30 cellular contexts compared by ENCODE assay signal in genomic region chr16:66600484-66600883, GRCh38. TPM values are rescaled to one million over a fixed set of nuclear protein-coding genes. Genes with fewer than 3 reads are reported as not detected.
"Had no signal": no experiment of that assay in that cellular context is flagged by ENCODE, and none has a peak within 500 bp of the region (broad histone marks: within the 10 kb centered on the region; RNA-seq: fewer than 3 reads in every experiment).

No MANE protein-coding gene starts in this region.

- H3K9me3 Mint-ChIP-seq: activated CD4-positive, alpha-beta T cell treated with anti-CD3 and anti-CD28 coated beads, Interleukin-2, amount 10 ng/mL, durations not matched to agents 24 days and 14 days; neural progenitor cell had no signal

- H3K27ac Mint-ChIP-seq: neural progenitor cell; T-helper 1 cell treated with Interleukin-12 subunit alpha and Interleukin-12 subunit beta and Interleukin-4 antibody, amounts not matched to agents 30 μg/mL and 1 μg/mL, for 36 hours had no signal

- H3K9me3 ChIP-seq: gastroesophageal sphincter, right atrium auricular region, thoracic aorta had no signal

- H3K36me3 Mint-ChIP-seq: neural progenitor cell had no signal

- H3K27me3 ChIP-seq: brain microvascular endothelial cell, dorsolateral prefrontal cortex, hepatocyte, neural progenitor cell, right atrium auricular region had no signal

- H3K4me3 Mint-ChIP-seq: activated CD4-positive, alpha-beta T cell treated with anti-CD3 and anti-CD28 coated beads, Interleukin-2, amount 10 ng/mL, durations not matched to agents 24 days and 14 days; neural progenitor cell; T-helper 1 cell treated with Interleukin-12 subunit alpha and Interleukin-12 subunit beta and Interleukin-4 antibody, amounts not matched to agents 30 μg/mL and 1 μg/mL, for 36 hours had no signal

- ATAC-seq: gastroesophageal sphincter; left cardiac atrium; stimulated activated naive CD8-positive, alpha-beta T cell treated with anti-CD3 and anti-CD28 coated beads, Interleukin-15, Interleukin-2, amounts not matched to agents 100 U/mL and 50 U/mL, for 24 hours had no signal

- H3K27ac ChIP-seq: brain microvascular endothelial cell, coronary artery, dorsolateral prefrontal cortex, gastroesophageal sphincter, neural progenitor cell, right atrium auricular region, thoracic aorta had no signal

- DNase-seq: activated CD4-positive, alpha-beta T cell treated with anti-CD3 and anti-CD28 coated beads, Interleukin-2, amount 10 ng/mL, durations not matched to agents 24 days and 14 days; activated CD4-positive, CD25-positive, alpha-beta regulatory T cell treated with anti-CD3 and anti-CD28 coated beads, Interleukin-2, amount 50 U/mL, for 72 hours; activated CD8-positive, alpha-beta memory T cell treated with anti-CD3 and anti-CD28 coated beads for 24 hours; activated gamma-delta T cell treated with Interleukin-2 at 50 U/mL for 16 hours; activated naive CD4-positive, alpha-beta T cell treated with anti-CD3 and anti-CD28 coated beads, Interleukin-2, amount 50 U/mL, for 16 hours; activated T-cell treated with anti-CD3 and anti-CD28 coated beads, Interleukin-2, amount 50 U/mL, for 1 hour; amniotic stem cell; brain microvascular endothelial cell; dorsolateral prefrontal cortex; effector memory CD4-positive, alpha-beta T cell; erythroblast; left cardiac atrium; mammary epithelial cell; naive B cell; occipital lobe; stimulated activated naive CD8-positive, alpha-beta T cell treated with anti-CD3 and anti-CD28 coated beads, Interleukin-15, Interleukin-2, amounts not matched to agents 100 U/mL and 50 U/mL, for 24 hours; trophoblast cell had no signal

RNA-seq across cellular contexts. Expression of gene CMTM2, which starts 21.2 kb away (rescaled TPM):
- total RNA-seq: astrocyte, cerebellum, fibroblast of villous mesenchyme, gastroesophageal sphincter, hepatocyte, mammary epithelial cell, occipital lobe, pulmonary artery endothelial cell, right atrium auricular region, smooth muscle cell, subcutaneous adipose tissue had no signal
